Comparison of ENCODE assay signal across 11 cellular contexts in genomic region chr1:226692868-226693267, GRCh38. TPM values are rescaled to one million over a fixed set of nuclear protein-coding genes. Genes with fewer than 3 reads are reported as not detected.
DNase-seq lines count a peak whose midpoint lies in the region; ATAC-seq and TF ChIP-seq lines count a peak whose summit lies in the region.
"Had no signal": no experiment of that assay in that cellular context is flagged by ENCODE, and none has a peak within 500 bp of the region (broad histone marks: within the 10 kb centered on the region; RNA-seq: fewer than 3 reads in every experiment).

No MANE protein-coding gene starts in this region.

- no peak for ATAC-seq in activated naive CD8-positive, alpha-beta T cell treated with anti-CD3 and anti-CD28 coated beads, Interleukin-2, amount 10 ng/mL, durations not matched to agents 7 days and 5 days (ENCODE audit: low read depth)
- ATAC-seq in right lobe of liver (no peak), HG03196 (IDR thresholded peaks at IDR 0.05; ENCODE audit: unreplicated experiment) (no peak)
- ATAC-seq: left colon had no signal

- WGBS in right lobe of liver (ENCODE audit: insufficient coverage, low coverage, low lambda C conversion rate, missing lambda C conversion rate) = 87% methylated on average over 2 of the region's 3 CpGs

- H3K27me3 ChIP-seq in right lobe of liver = no peaks in the 10 kb centered on the region
- H3K27me3 ChIP-seq: tibial nerve had no signal

- peaks cover 0 to 12% (median 0%) of the 10 kb centered on the region in 4 donors for H3K4me1 ChIP-seq in right lobe of liver

- H3K4me3 Mint-ChIP-seq in activated naive CD4-positive, alpha-beta T cell treated with anti-CD3 and anti-CD28 coated beads, Interleukin-2, amount 10 ng/mL, durations not matched to agents 7 days and 5 days = no peak overlapping the region
- H3K4me3 Mint-ChIP-seq in activated naive CD8-positive, alpha-beta T cell treated with anti-CD3 and anti-CD28 coated beads, Interleukin-2, amount 10 ng/mL, durations not matched to agents 7 days and 5 days = no peak overlapping the region
- no peak overlapping the region for H3K4me3 Mint-ChIP-seq in mesothelial cell of epicardium

- no peak for DNase-seq in activated naive CD4-positive, alpha-beta T cell treated with anti-CD3 and anti-CD28 coated beads, Interleukin-2, amount 10 ng/mL, durations not matched to agents 7 days and 5 days
- DNase-seq in activated naive CD4-positive, alpha-beta T cell treated with anti-CD3 and anti-CD28 coated beads, Interleukin-2, amount 50 U/mL, for 16 hours = no peak
- no peak for DNase-seq in activated naive CD8-positive, alpha-beta T cell treated with anti-CD3 and anti-CD28 coated beads, Interleukin-2, amount 10 ng/mL, durations not matched to agents 7 days and 5 days
- no peak for DNase-seq in mesothelial cell of epicardium (ENCODE audit: low spot score in 2 of 2, unreplicated experiment in 2 of 2)
- no peak for DNase-seq in right lobe of liver
- no peak for DNase-seq in stimulated activated CD4-positive, alpha-beta T cell treated with anti-CD3 and anti-CD28 coated beads, Interleukin-1b, Interleukin-23, amount 100 ng/mL, for 48 hours
- DNase-seq: left colon had no signal

- H3K27ac Mint-ChIP-seq in activated naive CD4-positive, alpha-beta T cell treated with anti-CD3 and anti-CD28 coated beads, Interleukin-2, amount 10 ng/mL, durations not matched to agents 7 days and 5 days = peak overlapping the region; percentile 58
- peak overlapping the region; percentile 4 for H3K27ac Mint-ChIP-seq in activated naive CD8-positive, alpha-beta T cell treated with anti-CD3 and anti-CD28 coated beads, Interleukin-2, amount 10 ng/mL, durations not matched to agents 7 days and 5 days
- peak overlapping the region; percentile 56 for H3K27ac Mint-ChIP-seq in mesothelial cell of epicardium

- H3K9me3 Mint-ChIP-seq in activated naive CD4-positive, alpha-beta T cell treated with anti-CD3 and anti-CD28 coated beads, Interleukin-2, amount 10 ng/mL, durations not matched to agents 7 days and 5 days = no peaks in the 10 kb centered on the region
- no peaks in the 10 kb centered on the region for H3K9me3 Mint-ChIP-seq in activated naive CD8-positive, alpha-beta T cell treated with anti-CD3 and anti-CD28 coated beads, Interleukin-2, amount 10 ng/mL, durations not matched to agents 7 days and 5 days
- H3K9me3 Mint-ChIP-seq in mesothelial cell of epicardium = no peaks in the 10 kb centered on the region

- H3K36me3 Mint-ChIP-seq in activated naive CD4-positive, alpha-beta T cell treated with anti-CD3 and anti-CD28 coated beads, Interleukin-2, amount 10 ng/mL, durations not matched to agents 7 days and 5 days = peaks cover 58% of the 10 kb centered on the region
- H3K36me3 Mint-ChIP-seq in activated naive CD8-positive, alpha-beta T cell treated with anti-CD3 and anti-CD28 coated beads, Interleukin-2, amount 10 ng/mL, durations not matched to agents 7 days and 5 days = peaks cover 23% of the 10 kb centered on the region
- no peaks in the 10 kb centered on the region for H3K36me3 Mint-ChIP-seq in mesothelial cell of epicardium

- intact Hi-C loops in right lobe of liver (cut with DNase I) = no loop called here

- no peak for TF ChIP-seq CTCF in mesothelial cell of epicardium (IDR thresholded peaks at IDR 0.05; ENCODE audit: unreplicated experiment)
- TF ChIP-seq CTCF in right lobe of liver (IDR thresholded peaks at IDR 0.05) = no peak

- no peak overlapping the region for H3K4me3 ChIP-seq in right lobe of liver
- H3K4me3 ChIP-seq: tibial nerve had no signal

- TF ChIP-seq POLR2A in right lobe of liver (IDR thresholded peaks at IDR 0.05) = no peak

- no peaks in the 10 kb centered on the region for H3K27me3 Mint-ChIP-seq in activated naive CD4-positive, alpha-beta T cell treated with anti-CD3 and anti-CD28 coated beads, Interleukin-2, amount 10 ng/mL, durations not matched to agents 7 days and 5 days
- H3K27me3 Mint-ChIP-seq in activated naive CD8-positive, alpha-beta T cell treated with anti-CD3 and anti-CD28 coated beads, Interleukin-2, amount 10 ng/mL, durations not matched to agents 7 days and 5 days = no peaks in the 10 kb centered on the region
- no peaks in the 10 kb centered on the region for H3K27me3 Mint-ChIP-seq in mesothelial cell of epicardium (ENCODE audit: low read depth)

- POLR2A ChIA-PET in activated naive CD8-positive, alpha-beta T cell treated with anti-CD3 and anti-CD28 coated beads, Interleukin-2, amount 10 ng/mL, durations not matched to agents 7 days and 5 days (lab: Charles Lee) = interaction anchor here (0.8 to 1.3 kb wide), 4 partner anchors 9 to 59 kb away, joined by 3 to 6 read pairs (median 3); no protein-coding TSS in a partner anchor

- H3K9me3 ChIP-seq in right lobe of liver = no peaks in the 10 kb centered on the region
- H3K9me3 ChIP-seq: tibial nerve had no signal

- H3K4me1 Mint-ChIP-seq in activated naive CD4-positive, alpha-beta T cell treated with anti-CD3 and anti-CD28 coated beads, Interleukin-2, amount 10 ng/mL, durations not matched to agents 7 days and 5 days = peaks cover 82% of the 10 kb centered on the region
- H3K4me1 Mint-ChIP-seq in activated naive CD8-positive, alpha-beta T cell treated with anti-CD3 and anti-CD28 coated beads, Interleukin-2, amount 10 ng/mL, durations not matched to agents 7 days and 5 days = peaks cover 75% of the 10 kb centered on the region
- peaks cover 39% of the 10 kb centered on the region for H3K4me1 Mint-ChIP-seq in mesothelial cell of epicardium

- no peaks in the 10 kb centered on the region for H3K36me3 ChIP-seq in right lobe of liver

- CTCF ChIA-PET in activated naive CD4-positive, alpha-beta T cell treated with anti-CD3 and anti-CD28 coated beads, Interleukin-2, amount 10 ng/mL, durations not matched to agents 7 days and 5 days (lab: Charles Lee) = interaction anchor here (0.8 to 1.2 kb wide), 2 partner anchors 11 to 19 kb away, joined by 3 read pairs; no protein-coding TSS in a partner anchor

- H3K27ac ChIP-seq in temporal lobe (ENCODE audit: low read depth, low read length) (peak overlapping the region; percentile 96), right lobe of liver (no peak overlapping the region)
- H3K27ac ChIP-seq: KMS-11 had no signal

RNA-seq across cellular contexts. Expression of gene ITPKB, which starts 46.2 kb away (rescaled TPM):
- total RNA-seq in activated naive CD8-positive, alpha-beta T cell treated with anti-CD3 and anti-CD28 coated beads, Interleukin-2, amount 10 ng/mL, durations not matched to agents 7 days and 5 days = 10 to 100 TPM; 75.3 to 76.9 TPM
- total RNA-seq in mesothelial cell of epicardium (19.7 to 21.2 TPM (median 21.0 TPM) in 3 replicates), temporal lobe (6.1 TPM), right lobe of liver (1 to 10 TPM; 2.1 to 4.1 (median 3.4) TPM)

Comparison
In these comparisons a context has a peak if more than half of its experiments do, and no peak if none do; other contexts are left out.
1. H3K27ac Mint-ChIP-seq: peak in every context shown above with its lines; median percentile 58 in activated naive CD4-positive, alpha-beta T cell treated with anti-CD3 and anti-CD28 coated beads, Interleukin-2, amount 10 ng/mL, durations not matched to agents 7 days and 5 days; 56 in mesothelial cell of epicardium; 4 in activated naive CD8-positive, alpha-beta T cell treated with anti-CD3 and anti-CD28 coated beads, Interleukin-2, amount 10 ng/mL, durations not matched to agents 7 days and 5 days.